9 cellular contexts compared by ENCODE assay signal in genomic region chr1:31588751-31589515, GRCh38. TPM values are rescaled to one million over a fixed set of nuclear protein-coding genes. Genes with fewer than 3 reads are reported as not detected.
A peak's percentile ranks its signal among the peaks of the same experiment; 100 is the strongest.
DNase-seq lines count a peak whose midpoint lies in the region; TF ChIP-seq lines count a peak whose summit lies in the region.
"Had no signal": no experiment of that assay in that cellular context is flagged by ENCODE, and none has a peak within 500 bp of the region (broad histone marks: within the 10 kb centered on the region; RNA-seq: fewer than 3 reads in every experiment).

No MANE protein-coding gene starts in this region.

- H3K4me1 Mint-ChIP-seq in H9: peaks cover 21 to 24% of the 10 kb centered on the region in 2 experiments

- H3K27ac Mint-ChIP-seq in H9: 0 out of 7 replicates have a peak overlapping the region, but pooled peaks of 1 of the 3 experiments have one; percentile 48

- TF ChIP-seq CTCF in H9 (conservative IDR thresholded peaks at IDR 0.05): no peak
- no peak for TF ChIP-seq CTCF in dorsolateral prefrontal cortex (IDR thresholded peaks at IDR 0.05 in 54 of 56, conservative IDR thresholded peaks at IDR 0.05 in 2 of 56; ENCODE audit: low read depth in 1 of 56, partially characterized antibody in 56 of 56)
- no peak for TF ChIP-seq CTCF in stomach (IDR thresholded peaks at IDR 0.05)

- peak overlapping the region in 42 of 59 donors; percentile 2 to 59 (median 32) for H3K4me3 ChIP-seq in dorsolateral prefrontal cortex
- peak overlapping the region; percentile 29 to 50 (median 44) for H3K4me3 ChIP-seq in stomach

- H4K20me1 ChIP-seq in H9 (ENCODE audit: control insufficient read depth, insufficient read depth, insufficient read length): no peaks in the 10 kb centered on the region

- no peak overlapping the region for H3K9ac ChIP-seq in H9 (ENCODE audit: extremely low read depth, insufficient read length, low read length)

- H3K27me3 ChIP-seq in H9 (ENCODE audit: insufficient read depth, low read length) (no peaks in the 10 kb centered on the region), dorsolateral prefrontal cortex (peaks cover 0 to 37% (median 18%) of the 10 kb centered on the region in 45 donors), stomach (peaks cover 0 to 6% (median 2%) of the 10 kb centered on the region in 3 donors)

- peak overlapping the region; percentile 21 for H3K18ac ChIP-seq in H9 (ENCODE audit: insufficient read length, low read depth, low read length)

- H4K5ac ChIP-seq in H9 (ENCODE audit: insufficient read length, low read depth, low read length): no peak overlapping the region

- no peak overlapping the region for H3T11ph ChIP-seq in H9 (ENCODE audit: low read length)

- H2BK20ac ChIP-seq in H9 (ENCODE audit: low read depth, low read length, poor library complexity, severe bottlenecking): no peak overlapping the region

- no peak overlapping the region for H4K91ac ChIP-seq in H9 (ENCODE audit: insufficient read length, low read depth, low read length)

- no peak overlapping the region for H2BK15ac ChIP-seq in H9 (ENCODE audit: low read depth, low read length)

- no peak overlapping the region for H3K23ac ChIP-seq in H9 (ENCODE audit: insufficient read length, low read depth, low read length)

- no peak overlapping the region for H2BK5ac ChIP-seq in H9 (ENCODE audit: insufficient read length, low read length)

- no peaks in the 10 kb centered on the region for H3K4me1 ChIP-seq in H9 (ENCODE audit: insufficient read depth, low read length)
- H3K4me1 ChIP-seq in stomach: peaks cover 35 to 65% (median 49%) of the 10 kb centered on the region in 4 donors

- no peak overlapping the region for H4K8ac ChIP-seq in H9 (replicated peaks; ENCODE audit: insufficient read length, low read depth, low read length)

- WGBS in H9 (ENCODE audit: extremely low coverage, insufficient read length, low lambda C conversion rate): no CpG with 5 or more reads among the region's 62 CpGs
- WGBS in stomach, 5 donors: 10 to 18% (median 17%) methylated on average over 24 to 62 of the region's 62 CpGs

- H2BK12ac ChIP-seq in H9 (ENCODE audit: insufficient read length, low read depth, low read length): no peak overlapping the region

- H2BK120ac ChIP-seq in H9 (ENCODE audit: low read depth, low read length, poor library complexity, severe bottlenecking): no peak overlapping the region

- H3K56ac ChIP-seq in H9 (ENCODE audit: insufficient read length, low read depth, low read length): no peak overlapping the region

- H3K79me1 ChIP-seq in H9 (ENCODE audit: insufficient read depth, low read depth, low read length, poor library complexity, severe bottlenecking): no peaks in the 10 kb centered on the region

- H2AK5ac ChIP-seq in H9 (ENCODE audit: insufficient read length, low read length): no peak overlapping the region

- no peaks in the 10 kb centered on the region for H3K23me2 ChIP-seq in H9 (ENCODE audit: insufficient read length, low read depth, low read length, poor library complexity, severe bottlenecking)

- H3K4ac ChIP-seq in H9 (ENCODE audit: low read depth, low read length): no peak overlapping the region

- peaks cover 32% of the 10 kb centered on the region for H3K27me3 Mint-ChIP-seq in H9 (ENCODE audit: low read depth)

- no peaks in the 10 kb centered on the region; a peak in 1 of 7 replicates for H3K36me3 Mint-ChIP-seq in H9 (ENCODE audit: insufficient read depth in 1 of 3, low read depth in 3 of 3)

- H3K9me3 Mint-ChIP-seq in H9: no peaks in the 10 kb centered on the region

- no peak for TF ChIP-seq EP300 in stomach (IDR thresholded peaks at IDR 0.05)

- H3K27ac ChIP-seq in H9 (ENCODE audit: insufficient read length, low read depth, low read length) (no peak overlapping the region), dorsolateral prefrontal cortex (peak overlapping the region in 43 of 59 donors; percentile 13 to 85 (median 61)), stomach (peak overlapping the region; percentile 66 to 92 (median 81))

- H3K14ac ChIP-seq in H9 (ENCODE audit: insufficient read depth, low read length): peak overlapping the region; percentile 57; the same call in 1 of the 2 replicates

- no peaks in the 10 kb centered on the region for H3K79me2 ChIP-seq in H9 (ENCODE audit: insufficient read depth, low read length)

- H3K36me3 ChIP-seq in stomach: peaks cover 18 to 32% (median 28%) of the 10 kb centered on the region in 4 donors

- peak overlapping the region; percentile 46 to 49 for H3K4me3 Mint-ChIP-seq in H9

- H2AFZ ChIP-seq in H9 (ENCODE audit: low read length): no peak overlapping the region

- H3K9me3 ChIP-seq in H9 (ENCODE audit: control insufficient read depth, low read depth, low read length): no peaks in the 10 kb centered on the region
- H3K9me3 ChIP-seq in stomach: no peaks in the 10 kb centered on the region

- TF ChIP-seq POLR2A in stomach (IDR thresholded peaks at IDR 0.05): no peak

- H3K4me2 ChIP-seq in H9 (ENCODE audit: insufficient read depth, insufficient read length, low read length): peak overlapping the region; percentile 9

- peak; percentile 70 for DNase-seq in H9
- peak in 1 of 10 donors; percentile 37 for DNase-seq in dorsolateral prefrontal cortex
- DNase-seq in left kidney (ENCODE audit: low read depth, low spot score): peak; percentile 53
- peak; percentile 70 for DNase-seq in stomach
- DNase-seq in DMS114 treated with DMSO at 0.1 percent for 48 hours (lab: John Stamatoyannopoulos, UW; ENCODE audit: unreplicated experiment): no peak
- DNase-seq in SHP77 treated with DMSO at 0.1 percent for 48 hours (lab: John Stamatoyannopoulos, UW): no peak
- no peak for DNase-seq in Ammon's horn (ENCODE audit: low spot score)
- no peak for DNase-seq in middle frontal gyrus (ENCODE audit: extremely low spot score, low spot score)
- DNase-seq: NCI-H2081 had no signal

- intact Hi-C loops in dorsolateral prefrontal cortex (cut with DNase I) (no loop called here), stomach (cut with DNase I; ENCODE audit: low total_unique reads) (no loop called here)

RNA-seq across cellular contexts. Expression of gene TINAGL1, which starts 12.6 kb away (rescaled TPM):
- total RNA-seq in H9 (2021) (2.5 TPM in 2 replicates), dorsolateral prefrontal cortex (10 to 100 TPM in 105 of 120 experiments, 1 to 10 TPM in 15; 6.6 to 45.5 (median 15.6) TPM), stomach (100 to 1,000 TPM in 4 of 5 donors, 10 to 100 TPM in 1; 88.1 to 691 (median 173) TPM)
- polyA plus RNA-seq in stomach: 10 to 100 TPM; 17.9 to 43.8 (median 37.6) TPM

RNA-seq across cellular contexts. Expression of gene HCRTR1, which starts 28.6 kb away (rescaled TPM):
- total RNA-seq in H9 (2021) (not detected in 2 replicates), dorsolateral prefrontal cortex (1 to 10 TPM in 8 of 120 experiments, under 1 TPM in 41, not detected in 71; 0.22 to 1.4 (median 0.52) TPM), stomach (not detected)
- polyA plus RNA-seq in stomach: not detected

RNA-seq across cellular contexts. Expression of gene PEF1, which starts 55.7 kb away (rescaled TPM):
- total RNA-seq in H9 (2021): 40.3 and 43.3 TPM in 2 replicates
- total RNA-seq in dorsolateral prefrontal cortex: 10 to 100 TPM; 41.8 to 80.3 (median 60.8) TPM
- 10 to 100 TPM; 19.7 to 91.0 (median 69.6) TPM for total RNA-seq in stomach
- 10 to 100 TPM; 54.7 to 71.9 (median 62.7) TPM for polyA plus RNA-seq in stomach

Comparison
In these comparisons a context has a peak if more than half of its experiments do, and no peak if none do; other contexts are left out.
1. DNase-seq: peak in H9 (single experiment), left kidney (single experiment) and stomach (single experiment); none in DMS114 treated with DMSO at 0.1 percent for 48 hours (single experiment), SHP77 treated with DMSO at 0.1 percent for 48 hours (single experiment), Ammon's horn (single experiment) and middle frontal gyrus (single experiment).